In genomic region chr2:158931577-158931976, GRCh38 we compare ENCODE assay signal across 16 cellular contexts. TPM values are rescaled to one million over a fixed set of nuclear protein-coding genes. Genes with fewer than 3 reads are reported as not detected.
DNase-seq lines count a peak whose midpoint lies in the region; ATAC-seq and TF ChIP-seq lines count a peak whose summit lies in the region.
"Had no signal": no experiment of that assay in that cellular context is flagged by ENCODE, and none has a peak within 500 bp of the region (broad histone marks: within the 10 kb centered on the region; RNA-seq: fewer than 3 reads in every experiment).

No MANE protein-coding gene starts in this region.

- no peaks in the 10 kb centered on the region for H3K9me3 Mint-ChIP-seq in effector memory CD8-positive, alpha-beta T cell

- H3K9me3 ChIP-seq in fibroblast of lung (ENCODE audit: control insufficient read depth, insufficient read depth, low read depth, low read length) = no peaks in the 10 kb centered on the region

- H4K20me1 ChIP-seq in fibroblast of lung (ENCODE audit: control insufficient read depth, extremely low read depth, insufficient read depth, low read length) = no peaks in the 10 kb centered on the region

- CTCF ChIA-PET in RWPE1 (lab: Yijun Ruan, JAX) = interaction anchor here (0.6 to 0.7 kb wide), 2 partner anchors 191 to 264 kb away, joined by 3 to 5 read pairs; no protein-coding TSS in a partner anchor

- H3K9ac ChIP-seq in fibroblast of lung (ENCODE audit: insufficient read depth, low read length) = no peak overlapping the region

- H3K4me3 ChIP-seq in fibroblast of lung (replicated peaks in 1 of 4; ENCODE audit: control extremely low read depth in 1 of 4, insufficient read depth in 1 of 4, low read depth in 3 of 4, low read length in 4 of 4) (no peak overlapping the region), skeletal muscle cell (ENCODE audit: low read depth, low read length) (no peak overlapping the region)
- H3K4me3 ChIP-seq: cardiac muscle cell, esophagus muscularis mucosa had no signal

- DNase-seq in HCEC 1CT (peak; percentile 77), RWPE1 (ENCODE audit: low spot score) (peak; percentile 40), fibroblast of lung (ENCODE audit: low read depth in 2 of 2) (peak; percentile 85 to 90), skeletal muscle cell (ENCODE audit: low read depth) (peak; percentile 48), GM19238 (ENCODE audit: insufficient read length, low spot score) (no peak), NCI-H187 (lab: John Stamatoyannopoulos, UW) (no peak), T-helper 9 cell (no peak)
- DNase-seq in effector memory CD8-positive, alpha-beta T cell = no peak
- DNase-seq: activated T-cell treated with anti-CD3 and anti-CD28 coated beads, Interleukin-2, amount 50 U/mL, for 1 hour; DMS 273 treated with DMSO at 0.1 percent for 48 hours; left colon; NCI-H146; nucleus accumbens; stimulated activated naive CD8-positive, alpha-beta T cell treated with anti-CD3 and anti-CD28 coated beads, Interleukin-15, Interleukin-2, amounts not matched to agents 100 U/mL and 50 U/mL, for 24 hours had no signal

- POLR2A ChIA-PET in RWPE1 (lab: Yijun Ruan, JAX; ENCODE audit: low non-redundant PET) = no interaction called here

- no peak for ATAC-seq in effector memory CD8-positive, alpha-beta T cell (replicated peaks)
- ATAC-seq: left colon; stimulated activated naive CD8-positive, alpha-beta T cell treated with anti-CD3 and anti-CD28 coated beads, Interleukin-15, Interleukin-2, amounts not matched to agents 100 U/mL and 50 U/mL, for 24 hours had no signal

- H3K27ac ChIP-seq in RWPE1 (no peak overlapping the region), fibroblast of lung (ENCODE audit: insufficient read depth, low read length) (peak overlapping the region; percentile 6)
- H3K27ac ChIP-seq: cardiac muscle cell, esophagus muscularis mucosa had no signal

- no peak overlapping the region for H3K27ac Mint-ChIP-seq in effector memory CD8-positive, alpha-beta T cell

- H3K27me3 ChIP-seq in fibroblast of lung (ENCODE audit: control insufficient read depth, insufficient read depth, low read length) = no peaks in the 10 kb centered on the region
- H3K27me3 ChIP-seq: cardiac muscle cell, esophagus muscularis mucosa had no signal

- H2AFZ ChIP-seq in fibroblast of lung (ENCODE audit: low read length) = no peak overlapping the region

- H3K4me1 ChIP-seq in fibroblast of lung (ENCODE audit: control insufficient read depth, extremely low read depth, insufficient read depth, low read length) = peaks cover 7% of the 10 kb centered on the region

- TF ChIP-seq CTCF in RWPE1 (conservative IDR thresholded peaks at IDR 0.05; ENCODE audit: low read depth) = no peak
- no peak for TF ChIP-seq CTCF in fibroblast of lung (conservative IDR thresholded peaks at IDR 0.05 in 1 of 2, IDR thresholded peaks at IDR 0.05 in 1 of 2; ENCODE audit: low read depth in 1 of 2, low read length in 2 of 2)

- H3K4me1 Mint-ChIP-seq in effector memory CD8-positive, alpha-beta T cell (ENCODE audit: low read depth in 2 of 2) = peaks cover 0 to 10% of the 10 kb centered on the region in 2 donors

- no peaks in the 10 kb centered on the region for H3K79me2 ChIP-seq in fibroblast of lung (ENCODE audit: control insufficient read depth, insufficient read depth, low read length)

- peaks cover 9 to 11% of the 10 kb centered on the region in 2 donors for H3K27me3 Mint-ChIP-seq in effector memory CD8-positive, alpha-beta T cell

- H3K4me3 Mint-ChIP-seq in effector memory CD8-positive, alpha-beta T cell = no peak overlapping the region

- no peaks in the 10 kb centered on the region for H3K36me3 ChIP-seq in fibroblast of lung (ENCODE audit: control insufficient read depth, insufficient read depth, low read length)
- H3K36me3 ChIP-seq: cardiac muscle cell, esophagus muscularis mucosa had no signal

- peak overlapping the region; percentile 4 for H3K4me2 ChIP-seq in fibroblast of lung (ENCODE audit: extremely low read depth, insufficient read depth, low read length)

- H3K36me3 Mint-ChIP-seq in effector memory CD8-positive, alpha-beta T cell (ENCODE audit: insufficient read depth) = no peaks in the 10 kb centered on the region

RNA-seq across cellular contexts. Expression of gene TANC1, which starts 36.9 kb away (rescaled TPM):
- 30.8 and 41.9 TPM in 2 replicates for total RNA-seq in fibroblast of lung
- 21.4 and 32.7 TPM in 2 replicates for polyA plus RNA-seq in fibroblast of lung
- polyA plus RNA-seq in fibroblast of lung (2012) = 12.4 and 18.4 TPM in 2 replicates
- 32.7 and 42.8 TPM in 2 replicates for polyA minus RNA-seq in fibroblast of lung (ENCODE audit: low replicate concordance)

Comparison
In these comparisons a context has a peak if more than half of its experiments do, and no peak if none do; other contexts are left out.
1. DNase-seq: peak in HCEC 1CT (single experiment), RWPE1 (single experiment), fibroblast of lung (2 of 2) and skeletal muscle cell (single experiment); none in GM19238 (single experiment), effector memory CD8-positive, alpha-beta T cell (0 of 3), NCI-H187 (0 of 2) and T-helper 9 cell (single experiment).